Comparison of ENCODE assay signal across 8 cellular contexts in genomic region chr1:27724961-27725373, GRCh38. TPM values are rescaled to one million over a fixed set of nuclear protein-coding genes. Genes with fewer than 3 reads are reported as not detected.
DNase-seq lines count a peak whose midpoint lies in the region; ATAC-seq and TF ChIP-seq lines count a peak whose summit lies in the region.

No MANE protein-coding gene starts in this region.

- 27% methylated on average over 9 of the region's 9 CpGs for WGBS in mammary epithelial cell (ENCODE audit: low coverage, missing lambda C conversion rate)
- no CpG with 5 or more reads among the region's 9 CpGs for WGBS in right lobe of liver (ENCODE audit: insufficient coverage, low coverage, low lambda C conversion rate, missing lambda C conversion rate)
- 84 to 100% methylated on average over 2 to 9 of the region's 9 CpGs for WGBS in transverse colon (ENCODE audit: low coverage in 1 of 2), 2 donors

- ATAC-seq in right lobe of liver (no peak), GM19463 (IDR thresholded peaks at IDR 0.05; ENCODE audit: unreplicated experiment) (no peak), HG03342 (IDR thresholded peaks at IDR 0.05; ENCODE audit: unreplicated experiment) (no peak)

- H3K36me3 ChIP-seq in mammary epithelial cell (ENCODE audit: insufficient read depth, low read length) (peaks cover 11% of the 10 kb centered on the region), right lobe of liver (peaks cover 0 to 2% (median 0%) of the 10 kb centered on the region in 4 donors), transverse colon (peaks cover 0 to 8% (median 0%) of the 10 kb centered on the region in 4 donors)

- TF ChIP-seq CTCF in mammary epithelial cell (conservative IDR thresholded peaks at IDR 0.05 in 1 of 2, IDR thresholded peaks at IDR 0.05 in 1 of 2; ENCODE audit: extremely low read depth in 1 of 2, insufficient read depth in 1 of 2, low read depth in 1 of 2, low read length in 2 of 2): no peak
- no peak for TF ChIP-seq CTCF in right lobe of liver (IDR thresholded peaks at IDR 0.05)
- TF ChIP-seq CTCF in transverse colon (IDR thresholded peaks at IDR 0.05): no peak

- peak; percentile 11 for DNase-seq in activated CD4-positive, alpha-beta T cell treated with anti-CD3 and anti-CD28 coated beads for 48 hours
- no peak for DNase-seq in activated CD4-positive, alpha-beta T cell treated with anti-CD3 and anti-CD28 coated beads, Interleukin-2, amount 50 U/mL, for 4 hours
- peak; percentile 2 for DNase-seq in NCI-H446 treated with DMSO at 0.1 percent for 48 hours (lab: John Stamatoyannopoulos, UW)
- DNase-seq in mammary epithelial cell: peak; percentile 8
- peak; percentile 22 to 52 (median 46) for DNase-seq in right lobe of liver
- peak; percentile 9 for DNase-seq in transverse colon

- CTCF ChIA-PET in mammary epithelial cell (lab: Charles Lee; ENCODE audit: low non-redundant PET): interaction anchor here (0.7 to 1.0 kb wide), 2 partner anchors 56 to 159 kb away, joined by 3 to 4 read pairs; no protein-coding TSS in a partner anchor

- H3K9ac ChIP-seq in mammary epithelial cell (ENCODE audit: insufficient read depth, low read length): peak overlapping the region; percentile 46

- H3K4me2 ChIP-seq in mammary epithelial cell (ENCODE audit: insufficient read depth, low read depth, low read length): peak overlapping the region; percentile 50

- TF ChIP-seq POLR2A in right lobe of liver (IDR thresholded peaks at IDR 0.05) (no peak), transverse colon (IDR thresholded peaks at IDR 0.05) (no peak)

- peak overlapping the region; percentile 79 for H3K27ac ChIP-seq in mammary epithelial cell (ENCODE audit: insufficient read depth, low read depth, low read length)
- H3K27ac ChIP-seq in right lobe of liver: peak overlapping the region in 1 of 3 donors; percentile 47
- H3K27ac ChIP-seq in transverse colon: peak overlapping the region; percentile 87 to 98 (median 92)

- intact Hi-C loops in mammary epithelial cell (cut with micrococcal nuclease): loop anchor here (1.0 to 5.0 kb wide), 3 partner anchors 47 to 105 kb away; partner anchors contain the start of genes PPP1R8 and STX12
- intact Hi-C loops in right lobe of liver (cut with DNase I): no loop called here
- intact Hi-C loops in transverse colon (cut with DNase I; ENCODE audit: low total_unique reads): loop anchor here (10.0 kb wide), 1 partner anchor 50 kb away; the partner anchor contains the start of gene IFI6

- H3K27me3 ChIP-seq in mammary epithelial cell (ENCODE audit: insufficient read depth, low read length) (no peaks in the 10 kb centered on the region), right lobe of liver (no peaks in the 10 kb centered on the region), transverse colon (no peaks in the 10 kb centered on the region)

- in situ Hi-C loops in mammary epithelial cell (cut with MboI; ENCODE audit: low sequenced_read_pairs in 2 of 2): no loop called here
- in situ Hi-C loops in transverse colon (cut with MboI; ENCODE audit: low pct_ligation_motif_present in 1 of 4, low pct_unique_long_range_greater_than_20kb in 1 of 4, low sequenced_read_pairs in 3 of 4): loop anchor here in 1 of 4 donors (10.0 kb wide), 1 partner anchor 50 kb away; the partner anchor contains the start of gene IFI6

- peaks cover 19% of the 10 kb centered on the region for H3K4me1 ChIP-seq in mammary epithelial cell (ENCODE audit: insufficient read depth, low read length)
- H3K4me1 ChIP-seq in right lobe of liver: peaks cover 0 to 5% (median 0%) of the 10 kb centered on the region in 4 donors
- H3K4me1 ChIP-seq in transverse colon: peaks cover 4 to 24% (median 15%) of the 10 kb centered on the region in 4 donors

- BruUV-seq in mammary epithelial cell (replicated peaks; lab: Mats Ljungman, UMichigan): no TSS peak

- H3K4me3 ChIP-seq in mammary epithelial cell (replicated peaks in 1 of 3; ENCODE audit: insufficient read depth in 1 of 3, low read depth in 2 of 3, low read length in 3 of 3) (peak overlapping the region; percentile 22 to 38 (median 35)), right lobe of liver (peak overlapping the region; percentile 33 to 96 (median 37)), transverse colon (peak overlapping the region; percentile 15 to 90 (median 41))

- TF ChIP-seq EP300 in transverse colon (IDR thresholded peaks at IDR 0.05; ENCODE audit: low read depth): no peak

- peaks cover 18% of the 10 kb centered on the region for H3K79me2 ChIP-seq in mammary epithelial cell (ENCODE audit: insufficient read depth, low read length)

- dilution Hi-C loops in mammary epithelial cell (cut with HindIII; ENCODE audit: low sequenced_read_pairs): no loop called here

- H4K20me1 ChIP-seq in mammary epithelial cell (ENCODE audit: insufficient read depth, low read length): no peaks in the 10 kb centered on the region

- no peaks in the 10 kb centered on the region for H3K9me3 ChIP-seq in mammary epithelial cell (replicated peaks; ENCODE audit: insufficient read depth, low read length)
- no peaks in the 10 kb centered on the region for H3K9me3 ChIP-seq in right lobe of liver
- H3K9me3 ChIP-seq in transverse colon: no peaks in the 10 kb centered on the region

- H2AFZ ChIP-seq in mammary epithelial cell (ENCODE audit: low read depth, low read length): peak overlapping the region; percentile 87

RNA-seq across cellular contexts. Expression of gene FAM76A, which starts 0.8 kb away (rescaled TPM):
- total RNA-seq in mammary epithelial cell (10 to 100 TPM; 12.8 to 20.8 TPM), right lobe of liver (1 to 10 TPM; 3.5 to 7.4 (median 4.9) TPM), transverse colon (10 to 100 TPM; 10.5 to 29.1 (median 12.5) TPM)
- polyA plus RNA-seq in mammary epithelial cell: 5.7 TPM
- 12.7 TPM for polyA minus RNA-seq in mammary epithelial cell

RNA-seq across cellular contexts. Expression of gene STX12, which starts 48.1 kb away (rescaled TPM):
- total RNA-seq in mammary epithelial cell: 10 to 100 TPM; 39.1 to 59.8 TPM
- 13.0 TPM for polyA plus RNA-seq in mammary epithelial cell
- polyA minus RNA-seq in mammary epithelial cell: 4.2 TPM
- total RNA-seq in right lobe of liver: 10 to 100 TPM; 15.2 to 32.7 (median 19.5) TPM
- 10 to 100 TPM; 11.3 to 65.3 (median 47.6) TPM for total RNA-seq in transverse colon

RNA-seq across cellular contexts. Expression of gene IFI6, which starts 53.0 kb away (rescaled TPM):
- 10 to 100 TPM in 1 of 2 donors, 1 to 10 TPM in 1; 6.5 to 14.7 TPM for total RNA-seq in mammary epithelial cell
- polyA plus RNA-seq in mammary epithelial cell: 3.4 TPM
- not detected for polyA minus RNA-seq in mammary epithelial cell
- total RNA-seq in right lobe of liver: 10 to 100 TPM in 5 of 6 experiments, 1 to 10 TPM in 1; 9.5 to 45.7 (median 33.2) TPM
- total RNA-seq in transverse colon: 10 to 100 TPM in 2 of 4 donors, 1 to 10 TPM in 2; 1.2 to 28.1 (median 14.2) TPM

Comparison
In these comparisons a context has a peak if more than half of its experiments do, and no peak if none do; other contexts are left out.
1. DNase-seq: peak in activated CD4-positive, alpha-beta T cell treated with anti-CD3 and anti-CD28 coated beads for 48 hours (single experiment), NCI-H446 treated with DMSO at 0.1 percent for 48 hours (single experiment), mammary epithelial cell (single experiment), right lobe of liver (3 of 3) and transverse colon (single experiment); none in activated CD4-positive, alpha-beta T cell treated with anti-CD3 and anti-CD28 coated beads, Interleukin-2, amount 50 U/mL, for 4 hours (0 of 2).
2. intact Hi-C loops: an anchor here in mammary epithelial cell (1.0 to 5.0 kb wide) and transverse colon (10.0 kb wide); none called in right lobe of liver.
3. Peak in every context shown above with its lines, with median percentiles within 50 percentile points of each other: H3K4me3 ChIP-seq.